Comparison of ENCODE assay signal across 1 cellular context in genomic region chr7:136000288-136000913, GRCh38.
A peak's percentile ranks its signal among the peaks of the same experiment; 100 is the strongest.
TF ChIP-seq lines count a peak whose summit lies in the region.

No MANE protein-coding gene starts in this region.

TF ChIP-seq in IMR-90, 13 proteins besides CTCF, POLR2A, EP300 and RAD21:
- no peak for TF ChIP-seq RFX5 (IDR thresholded peaks at IDR 0.05; ENCODE audit: low read depth, low read length)
- no peak for TF ChIP-seq ELK1 (IDR thresholded peaks at IDR 0.05; ENCODE audit: borderline replicate concordance, low read depth, low read length)
- no peak for TF ChIP-seq BHLHE40 (IDR thresholded peaks at IDR 0.05; ENCODE audit: low read depth, low read length)
- TF ChIP-seq CEBPB (IDR thresholded peaks at IDR 0.05; ENCODE audit: low read depth, low read length): peak; percentile 72
- no peak for TF ChIP-seq MAFK (IDR thresholded peaks at IDR 0.05; ENCODE audit: low read depth, low read length)
TF ChIP-seq in IMR-90: peak in this region for 1.
